Comparison of ENCODE assay signal across 18 cellular contexts in the genomic region with DNA sequence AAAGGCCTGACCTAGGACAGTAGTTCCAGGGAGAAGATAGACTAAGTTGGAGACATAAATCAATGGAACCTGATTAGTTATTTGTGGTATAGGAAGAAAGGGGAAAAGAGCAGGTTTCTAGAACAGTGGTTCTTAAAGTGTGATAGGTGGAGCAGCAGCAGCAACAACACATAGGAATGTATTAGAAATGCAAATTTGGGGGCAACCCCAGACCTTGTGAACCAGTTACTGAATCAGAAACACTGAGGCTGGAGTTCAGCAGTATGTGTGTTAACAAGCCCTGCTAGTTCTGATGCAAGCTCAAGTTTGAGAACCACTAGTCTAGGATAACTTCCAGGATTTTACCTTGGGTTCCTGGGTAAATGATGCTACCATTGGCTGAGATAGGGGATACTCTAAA.
"Had no signal": no experiment of that assay in that cellular context is flagged by ENCODE, and none has a peak within 500 bp of the region (broad histone marks: within the 10 kb centered on the region; RNA-seq: fewer than 3 reads in every experiment).

No MANE protein-coding gene starts in this region.

- FAIRE-seq: keratinocyte had no signal

- H3K9me3 ChIP-seq: body of pancreas, lower lobe of right lung, stomach, vagina had no signal

- H3K4me3 ChIP-seq: body of pancreas, lower lobe of right lung, stomach, vagina had no signal

- ATAC-seq: activated CD4-positive, alpha-beta T cell treated with anti-CD3 and anti-CD28 coated beads for 36 hours; body of pancreas; effector memory CD8-positive, alpha-beta T cell; lower lobe of right lung; right cardiac atrium had no signal

- H3K4me1 ChIP-seq: body of pancreas, lower lobe of right lung, stomach, vagina had no signal

- H3K27ac ChIP-seq: body of pancreas, lower lobe of right lung, stomach, vagina, WERI-Rb-1 had no signal

- H3K27me3 ChIP-seq: body of pancreas, stomach, vagina had no signal

- H3K36me3 ChIP-seq: lower lobe of right lung, stomach, vagina, WERI-Rb-1 had no signal

- DNase-seq: activated CD4-positive, alpha-beta T cell treated with anti-CD3 and anti-CD28 coated beads for 36 hours; activated CD4-positive, alpha-beta T cell treated with anti-CD3 and anti-CD28 coated beads, Interleukin-2, amount 50 U/mL, for 48 hours; activated naive CD4-positive, alpha-beta T cell; activated naive CD8-positive, alpha-beta T cell treated with anti-CD3 and anti-CD28 coated beads, Interleukin-2, amount 10 ng/mL, durations not matched to agents 7 days and 5 days; activated T-cell treated with anti-CD3 and anti-CD28 coated beads for 4 hours; amygdala; body of pancreas; caudate nucleus; effector memory CD8-positive, alpha-beta T cell; lower lobe of right lung; right cardiac atrium; stimulated activated CD4-positive, alpha-beta T cell treated with anti-CD3 and anti-CD28 coated beads, Interleukin-2, amount 100 ng/mL, for 48 hours; stomach; T-helper 2 cell; trophoblast cell; WERI-Rb-1 had no signal
